In genomic region chr1:52057245-52057644, GRCh38 we compare ENCODE assay signal across 8 cellular contexts. TPM values are rescaled to one million over a fixed set of nuclear protein-coding genes. Genes with fewer than 3 reads are reported as not detected.
DNase-seq lines count a peak whose midpoint lies in the region; ATAC-seq and TF ChIP-seq lines count a peak whose summit lies in the region.

No MANE protein-coding gene starts in this region.

- no peak overlapping the region for H3K23ac ChIP-seq in mesendoderm (ENCODE audit: low read length)

- no peaks in the 10 kb centered on the region for H3K36me3 ChIP-seq in mesendoderm (ENCODE audit: control insufficient read depth, insufficient read depth, low read length)

- peak overlapping the region; percentile 20 for H3K4me2 ChIP-seq in mesendoderm (ENCODE audit: low read length)

- peaks cover 13% of the 10 kb centered on the region for H3K79me1 ChIP-seq in mesendoderm (ENCODE audit: low read length)

- no peaks in the 10 kb centered on the region for H3K27me3 ChIP-seq in mesendoderm (ENCODE audit: insufficient read depth, low read length, poor library complexity)

- no peak for ATAC-seq in stimulated activated naive CD8-positive, alpha-beta T cell treated with anti-CD3 and anti-CD28 coated beads, Interleukin-15, Interleukin-2, amounts not matched to agents 100 U/mL and 50 U/mL, for 24 hours
- ATAC-seq in activated CD4-positive, CD25-positive, alpha-beta regulatory T cell treated with anti-CD3 and anti-CD28 coated beads, Interleukin-2, amount 50 U/mL, for 24 hours = no peak

- no peak for DNase-seq in stimulated activated naive CD8-positive, alpha-beta T cell treated with anti-CD3 and anti-CD28 coated beads, Interleukin-15, Interleukin-2, amounts not matched to agents 100 U/mL and 50 U/mL, for 24 hours
- DNase-seq in astrocyte of the cerebellum (ENCODE audit: low read depth) = no peak
- DNase-seq in mesendoderm = no peak
- DNase-seq in NK-92 treated with Interleukin-12 subunit alpha and Interleukin-12 subunit beta, amount 100 ng/mL, for 24 hours (lab: John Stamatoyannopoulos, UW) = no peak
- DNase-seq in NCI-H69 (lab: John Stamatoyannopoulos, UW) = no peak
- DNase-seq in OCI-M2 (lab: John Stamatoyannopoulos, UW; ENCODE audit: unreplicated experiment) = no peak

- H3K4me3 ChIP-seq in astrocyte of the cerebellum (ENCODE audit: low read depth, low read length) = peak overlapping the region; percentile 66
- peak overlapping the region; percentile 90 for H3K4me3 ChIP-seq in mesendoderm (ENCODE audit: low read length)

- H4K8ac ChIP-seq in mesendoderm (ENCODE audit: low read depth, low read length) = no peak overlapping the region

- WGBS in mesendoderm (ENCODE audit: extremely low coverage, insufficient coverage, low lambda C conversion rate) = no CpG with 5 or more reads among the region's 1 CpG

- no peak overlapping the region for H3K27ac ChIP-seq in mesendoderm (ENCODE audit: low read depth, low read length)

- no peak overlapping the region for H3K4ac ChIP-seq in mesendoderm (ENCODE audit: low read depth, low read length)

- H4K5ac ChIP-seq in mesendoderm (ENCODE audit: low read length) = no peak overlapping the region

- peak overlapping the region; percentile 63 for H3K27ac Mint-ChIP-seq in stimulated activated naive CD8-positive, alpha-beta T cell treated with anti-CD3 and anti-CD28 coated beads, Interleukin-15, Interleukin-2, amounts not matched to agents 100 ng/mL and 50 ng/mL, for 24 hours

- H3K4me3 Mint-ChIP-seq in stimulated activated naive CD8-positive, alpha-beta T cell treated with anti-CD3 and anti-CD28 coated beads, Interleukin-15, Interleukin-2, amounts not matched to agents 100 ng/mL and 50 ng/mL, for 24 hours = peak overlapping the region; percentile 98

- peaks cover 46% of the 10 kb centered on the region for H3K36me3 Mint-ChIP-seq in stimulated activated naive CD8-positive, alpha-beta T cell treated with anti-CD3 and anti-CD28 coated beads, Interleukin-15, Interleukin-2, amounts not matched to agents 100 ng/mL and 50 ng/mL, for 24 hours (ENCODE audit: low read depth)

- H3K79me2 ChIP-seq in mesendoderm (ENCODE audit: control insufficient read depth, insufficient read depth, low read length) = peaks cover 45% of the 10 kb centered on the region

- no peaks in the 10 kb centered on the region for H3K9me3 Mint-ChIP-seq in stimulated activated naive CD8-positive, alpha-beta T cell treated with anti-CD3 and anti-CD28 coated beads, Interleukin-15, Interleukin-2, amounts not matched to agents 100 ng/mL and 50 ng/mL, for 24 hours

- H2BK15ac ChIP-seq in mesendoderm (replicated peaks; ENCODE audit: low read depth) = no peak overlapping the region

- in situ Hi-C loops in astrocyte of the cerebellum (cut with HindIII; ENCODE audit: low sequenced_read_pairs) = no loop called here

- H3K4me1 ChIP-seq in mesendoderm (ENCODE audit: control insufficient read depth, low read depth, low read length) = peaks cover 5% of the 10 kb centered on the region

- H3K56ac ChIP-seq in mesendoderm (ENCODE audit: low read length) = peak overlapping the region; percentile 97

- H2BK120ac ChIP-seq in mesendoderm (ENCODE audit: low read depth, low read length) = no peak overlapping the region

- peaks cover 59% of the 10 kb centered on the region for H3K4me1 Mint-ChIP-seq in stimulated activated naive CD8-positive, alpha-beta T cell treated with anti-CD3 and anti-CD28 coated beads, Interleukin-15, Interleukin-2, amounts not matched to agents 100 ng/mL and 50 ng/mL, for 24 hours (ENCODE audit: low read depth)

- H3K18ac ChIP-seq in mesendoderm (ENCODE audit: low read length) = no peak overlapping the region

- H3K27me3 Mint-ChIP-seq in stimulated activated naive CD8-positive, alpha-beta T cell treated with anti-CD3 and anti-CD28 coated beads, Interleukin-15, Interleukin-2, amounts not matched to agents 100 ng/mL and 50 ng/mL, for 24 hours = no peaks in the 10 kb centered on the region

- TF ChIP-seq CTCF in astrocyte of the cerebellum (IDR thresholded peaks at IDR 0.05; ENCODE audit: low read depth, low read length, missing control alignments) = no peak

- peak overlapping the region; percentile 88 for H3K9ac ChIP-seq in mesendoderm (ENCODE audit: low read length)

- no peak overlapping the region for H2BK5ac ChIP-seq in mesendoderm (ENCODE audit: low read length)

- H2AK5ac ChIP-seq in mesendoderm (ENCODE audit: low read length) = no peak overlapping the region

RNA-seq across cellular contexts. Expression of gene BTF3L4, which starts 1.1 kb away (rescaled TPM):
- 101 TPM for polyA plus RNA-seq in mesendoderm (2013, experiment 1 of 2)
- polyA plus RNA-seq in mesendoderm (2013, experiment 2 of 2) = 101 TPM

RNA-seq across cellular contexts. Expression of gene TXNDC12, which starts 2.3 kb away (rescaled TPM):
- polyA plus RNA-seq in mesendoderm (2013, experiment 1 of 2) = 152 TPM
- polyA plus RNA-seq in mesendoderm (2013, experiment 2 of 2) = 149 TPM

RNA-seq across cellular contexts. Expression of gene KTI12, which starts 23.6 kb away (rescaled TPM):
- 9.4 TPM for polyA plus RNA-seq in mesendoderm (2013, experiment 1 of 2)
- polyA plus RNA-seq in mesendoderm (2013, experiment 2 of 2) = 9.2 TPM
